In genomic region chr1:244834596-244835275, GRCh38 we compare ENCODE assay signal across 8 cellular contexts. TPM values are rescaled to one million over a fixed set of nuclear protein-coding genes. Genes with fewer than 3 reads are reported as not detected.
DNase-seq lines count a peak whose midpoint lies in the region; ATAC-seq and TF ChIP-seq lines count a peak whose summit lies in the region.

No MANE protein-coding gene starts in this region.

- no peaks in the 10 kb centered on the region for H3K9me3 ChIP-seq in lung (ENCODE audit: control insufficient read depth in 2 of 2, insufficient read depth in 1 of 2, low read length in 1 of 2)

- H3K27ac Mint-ChIP-seq in activated CD4-positive, alpha-beta T cell treated with anti-CD3 and anti-CD28 coated beads for 36 hours: peak overlapping the region; percentile 97

- TF ChIP-seq CTCF in coronary artery (IDR thresholded peaks at IDR 0.05) (no peak), lung (IDR thresholded peaks at IDR 0.05; ENCODE audit: control extremely low read depth, extremely low read depth) (no peak)

- H3K4me1 ChIP-seq in lung (ENCODE audit: control insufficient read depth in 2 of 2, insufficient read depth in 2 of 2, low read length in 2 of 2): peaks cover 0 to 5% of the 10 kb centered on the region in 2 donors

- peak overlapping the region; percentile 96 to 98 for H3K27ac ChIP-seq in coronary artery
- peak overlapping the region; percentile 95 to 100 for H3K27ac ChIP-seq in lung (ENCODE audit: low read depth in 1 of 2, low read length in 1 of 2)

- WGBS in lung, 2 donors: 0% methylated on average over 49 of the region's 49 CpGs

- peak overlapping the region; percentile 81 for H3K4me3 ChIP-seq in coronary artery
- peak overlapping the region; percentile 34 for H3K4me3 ChIP-seq in lung

- ATAC-seq in GM19025 (IDR thresholded peaks at IDR 0.05; ENCODE audit: low read depth, unreplicated experiment): peak; percentile 67
- ATAC-seq in HG03196 (IDR thresholded peaks at IDR 0.05; ENCODE audit: unreplicated experiment): peak; percentile 66
- peak; percentile 66 for ATAC-seq in activated CD4-positive, alpha-beta T cell treated with anti-CD3 and anti-CD28 coated beads for 36 hours
- ATAC-seq in lung (ENCODE audit: insufficient read depth, low FRiP score): peak; percentile 68

- CTCF ChIA-PET in activated CD4-positive, alpha-beta T cell treated with anti-CD3 and anti-CD28 coated beads for 36 hours (lab: Charles Lee): interaction anchor here (1.0 to 3.6 kb wide), 9 partner anchors 15 to 235 kb away, joined by 3 to 29 read pairs (median 4); partner anchors contain the start of gene HNRNPU

- H3K4me1 Mint-ChIP-seq in activated CD4-positive, alpha-beta T cell treated with anti-CD3 and anti-CD28 coated beads for 36 hours: peaks cover 41% of the 10 kb centered on the region

- intact Hi-C loops in activated CD4-positive, alpha-beta T cell treated with anti-CD3 and anti-CD28 coated beads for 36 hours (cut with DNase I, micrococcal nuclease): loop anchor here (1.0 to 10.0 kb wide), 17 partner anchors 29 to 1730 kb away; partner anchors contain the start of genes AKT3 (in 1 of the 2), CEP170 (in 1 of the 2), CNST (in 1 of the 2) and DESI2 (in 1 of the 2)

- no peaks in the 10 kb centered on the region for H3K9me3 Mint-ChIP-seq in activated CD4-positive, alpha-beta T cell treated with anti-CD3 and anti-CD28 coated beads for 36 hours (ENCODE audit: low read depth)

- peaks cover 38% of the 10 kb centered on the region for H3K36me3 Mint-ChIP-seq in activated CD4-positive, alpha-beta T cell treated with anti-CD3 and anti-CD28 coated beads for 36 hours (ENCODE audit: low read depth)

- POLR2A ChIA-PET in activated CD4-positive, alpha-beta T cell treated with anti-CD3 and anti-CD28 coated beads for 36 hours (lab: Charles Lee): interaction anchor here (0.6 to 4.5 kb wide), 6 partner anchors 19 to 234 kb away, joined by 3 to 74 read pairs (median 4); partner anchors contain the start of gene HNRNPU

- H3K27me3 Mint-ChIP-seq in activated CD4-positive, alpha-beta T cell treated with anti-CD3 and anti-CD28 coated beads for 36 hours: no peaks in the 10 kb centered on the region

- no peaks in the 10 kb centered on the region for H3K27me3 ChIP-seq in lung (ENCODE audit: control insufficient read depth, insufficient read depth)

- DNase-seq in Ammon's horn (ENCODE audit: low spot score) (peak; percentile 91), NCI-H446 treated with DMSO at 0.1 percent for 48 hours (lab: John Stamatoyannopoulos, UW) (peak; percentile 77), coronary artery (ENCODE audit: low spot score) (peak; percentile 91), lung (ENCODE audit: low spot score) (peak; percentile 88)
- peak; percentile 94 for DNase-seq in activated CD4-positive, alpha-beta T cell treated with anti-CD3 and anti-CD28 coated beads for 36 hours
- peak; percentile 74 for DNase-seq in stimulated activated CD8-positive, alpha-beta memory T cell treated with anti-CD3 and anti-CD28 coated beads, Interleukin-12 subunit alpha, Interleukin-12 subunit beta, amount 100 ng/mL, for 24 hours (ENCODE audit: extremely low read depth)

- H3K4me3 Mint-ChIP-seq in activated CD4-positive, alpha-beta T cell treated with anti-CD3 and anti-CD28 coated beads for 36 hours: peak overlapping the region; percentile 80

- peaks cover 1 to 3% of the 10 kb centered on the region in 2 donors for H3K36me3 ChIP-seq in lung (ENCODE audit: control insufficient read depth in 2 of 2, insufficient read depth in 2 of 2, low read length in 2 of 2)

RNA-seq across cellular contexts. Expression of gene COX20, which starts 0.7 kb away (rescaled TPM):
- 10 to 100 TPM; 32.0 to 33.2 TPM for total RNA-seq in activated CD4-positive, alpha-beta T cell treated with anti-CD3 and anti-CD28 coated beads for 36 hours
- 10 to 100 TPM; 29.8 to 32.8 TPM for total RNA-seq in lung
- polyA plus RNA-seq in lung: 10 to 100 TPM; 23.4 to 53.2 TPM

RNA-seq across cellular contexts. Expression of gene HNRNPU, which starts 29.6 kb away (rescaled TPM):
- 100 to 1,000 TPM; 521 to 532 TPM for total RNA-seq in activated CD4-positive, alpha-beta T cell treated with anti-CD3 and anti-CD28 coated beads for 36 hours
- total RNA-seq in lung: 100 to 1,000 TPM; 238 to 611 TPM
- polyA plus RNA-seq in lung: 100 to 1,000 TPM; 133 to 175 TPM

Comparison
In these comparisons a context has a peak if more than half of its experiments do, and no peak if none do; other contexts are left out.
1. Peak in every context shown above with its lines: DNase-seq, ATAC-seq, H3K4me3 ChIP-seq and H3K27ac ChIP-seq.